14 cellular contexts compared by ENCODE assay signal in the genomic region with DNA sequence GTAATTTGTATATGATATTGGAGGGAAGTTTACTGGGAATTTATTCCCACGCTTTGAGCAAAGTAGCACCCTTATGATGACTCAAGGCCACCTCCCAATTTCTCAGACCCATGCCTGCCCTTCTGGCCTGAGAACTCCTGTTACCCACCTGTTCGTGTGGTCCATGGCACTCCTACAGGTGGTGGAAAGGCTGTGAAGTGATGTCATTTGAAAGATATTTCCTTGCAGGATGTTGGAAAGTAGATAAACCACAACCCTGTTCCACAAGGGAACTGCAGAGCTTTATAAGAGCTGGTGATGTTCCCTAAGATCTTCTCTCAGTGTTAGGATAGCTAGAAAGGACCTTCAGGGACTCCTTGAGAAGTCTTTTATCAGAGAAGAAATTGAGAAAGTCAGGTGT.
DNase-seq lines count a peak whose midpoint lies in the region; ATAC-seq and TF ChIP-seq lines count a peak whose summit lies in the region.
"Had no signal": no experiment of that assay in that cellular context is flagged by ENCODE, and none has a peak within 500 bp of the region (broad histone marks: within the 10 kb centered on the region; RNA-seq: fewer than 3 reads in every experiment).

No MANE protein-coding gene starts in this region.

- H3K27me3 ChIP-seq in Panc1 (ENCODE audit: control insufficient read depth, insufficient read depth, low read length) (no peaks in the 10 kb centered on the region), thyroid gland (no peaks in the 10 kb centered on the region)
- H3K27me3 ChIP-seq: cardiac muscle cell, right atrium auricular region, stomach had no signal

- POLR2A ChIA-PET in Panc1 (lab: Charles Lee), result interaction anchor here (0.6 kb wide), 1 partner anchor 24 kb away, joined by 3 read pairs; no protein-coding TSS in a partner anchor

- H3K4me3 ChIP-seq in Panc1 (ENCODE audit: low read depth in 2 of 2, low read length in 2 of 2) (no peak overlapping the region), thyroid gland (replicated peaks in 1 of 3) (no peak overlapping the region)
- H3K4me3 ChIP-seq: cardiac muscle cell, right atrium auricular region, stomach had no signal

- TF ChIP-seq CTCF in Panc1 (IDR thresholded peaks at IDR 0.05) (0 out of 2 replicates have a peak, but pooled peaks have one; percentile 17), omental fat pad (IDR thresholded peaks at IDR 0.05) (no peak), thyroid gland (IDR thresholded peaks at IDR 0.05) (no peak)

- H3K27ac ChIP-seq in Panc1 (ENCODE audit: low read length), result peak overlapping the region; percentile 100
- H3K27ac ChIP-seq in epithelial cell of prostate, result peak overlapping the region; percentile 80
- H3K27ac ChIP-seq in thyroid gland, result no peak overlapping the region
- H3K27ac ChIP-seq: C4-2B, cardiac muscle cell, right atrium auricular region, stomach had no signal

- in situ Hi-C loops in Panc1 (cut with HindIII; ENCODE audit: low pct_unique_long_range_greater_than_20kb, low sequenced_read_pairs), result no loop called here

- H3K4me1 ChIP-seq in Panc1 (ENCODE audit: control insufficient read depth, insufficient read depth, low read length) (peaks cover 94% of the 10 kb centered on the region), thyroid gland (no peaks in the 10 kb centered on the region)
- H3K4me1 ChIP-seq: right atrium auricular region had no signal

- TF ChIP-seq POLR2A in thyroid gland (IDR thresholded peaks at IDR 0.05), result no peak

- ATAC-seq in Panc1, result peak; percentile 5; the same call in 1 of the 2 replicates
- ATAC-seq in omental fat pad (ENCODE audit: low FRiP score), result no peak

- WGBS in thyroid gland, 2 donors, result 76 to 78% methylated on average over 2 of the region's 2 CpGs

- CTCF ChIA-PET in Panc1 (lab: Charles Lee), result no interaction called here

- intact Hi-C loops in Panc1 (cut with micrococcal nuclease; ENCODE audit: unreplicated experiment) (no loop called here), thyroid gland (cut with DNase I) (no loop called here)

- H3K36me3 ChIP-seq in Panc1 (ENCODE audit: control insufficient read depth, insufficient read depth, low read length) (peaks cover 18% of the 10 kb centered on the region; the same call in 1 of the 2 replicates), thyroid gland (no peaks in the 10 kb centered on the region)
- H3K36me3 ChIP-seq: cardiac muscle cell, right atrium auricular region, stomach had no signal

- BruUV-seq in Panc1 (replicated peaks; lab: Mats Ljungman, UMichigan), result no TSS peak

- DNase-seq in H4 (ENCODE audit: low spot score) (peak; percentile 54), Panc1 (ENCODE audit: low read depth, low spot score) (no peak), epithelial cell of prostate (ENCODE audit: low read depth, low spot score) (peak; percentile 79), mucosa of gallbladder (ENCODE audit: low spot score) (peak; percentile 12), NCI-H1694 (lab: John Stamatoyannopoulos, UW) (no peak), omental fat pad (ENCODE audit: low spot score) (no peak), thyroid gland (no peak), NCI-H2196 treated with DMSO at 0.1 percent for 48 hours (lab: John Stamatoyannopoulos, UW; ENCODE audit: unreplicated experiment) (no peak)
- DNase-seq: erythroblast, NCI-H2171, stomach had no signal

- H3K9me3 ChIP-seq in Panc1 (ENCODE audit: control insufficient read depth, insufficient read depth, low read depth, low read length) (no peaks in the 10 kb centered on the region), thyroid gland (no peaks in the 10 kb centered on the region)
- H3K9me3 ChIP-seq: right atrium auricular region, stomach had no signal

Comparison
In these comparisons a context has a peak if more than half of its experiments do, and no peak if none do; other contexts are left out.
1. DNase-seq: peak in H4 (single experiment), epithelial cell of prostate (single experiment) and mucosa of gallbladder (single experiment); none in Panc1 (single experiment), NCI-H1694 (single experiment), omental fat pad (single experiment), thyroid gland (0 of 2) and NCI-H2196 treated with DMSO at 0.1 percent for 48 hours (single experiment).
2. H3K27ac ChIP-seq: peak in Panc1 (single experiment) and epithelial cell of prostate (single experiment); none in thyroid gland (0 of 3).